Comparison of ENCODE assay signal across 25 cellular contexts in the genomic region with DNA sequence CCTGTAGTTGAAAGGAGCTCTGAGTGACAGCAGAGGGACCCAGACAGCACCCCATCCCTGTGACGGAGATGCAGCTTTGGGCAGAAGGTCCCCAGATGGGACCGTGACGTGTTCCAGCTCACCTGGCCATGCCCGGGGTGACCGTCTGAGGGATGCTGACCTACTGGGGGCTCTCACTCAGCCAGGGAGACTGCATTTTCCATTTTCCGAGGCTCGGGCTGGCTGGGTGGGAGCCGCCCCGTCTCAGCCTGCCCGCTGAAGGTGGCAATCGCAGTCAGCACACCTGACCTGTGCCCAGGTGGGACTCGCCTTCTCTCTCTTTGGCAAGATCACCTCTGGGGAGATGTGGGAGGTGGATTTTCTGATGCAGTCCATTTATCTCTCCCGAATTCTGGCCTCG.
"Had no signal": no experiment of that assay in that cellular context is flagged by ENCODE, and none has a peak within 500 bp of the region (broad histone marks: within the 10 kb centered on the region; RNA-seq: fewer than 3 reads in every experiment).

No MANE protein-coding gene starts in this region.

- H3K4me3 ChIP-seq: stomach, suprapubic skin, testis, thoracic aorta, thyroid gland, tibial artery, tibial nerve, transverse colon, upper lobe of left lung, uterus, vagina had no signal

- H3K4me1 ChIP-seq: suprapubic skin, testis, transverse colon, uterus had no signal

- H3K27me3 ChIP-seq: testis, thyroid gland, tibial artery, tibial nerve, transverse colon, upper lobe of left lung, uterus, vagina had no signal

- H3K36me3 ChIP-seq: stomach, suprapubic skin, thoracic aorta, thyroid gland, tibial artery, tibial nerve, transverse colon, upper lobe of left lung, uterus, vagina had no signal

- DNase-seq: stimulated activated CD4-positive, alpha-beta T cell treated with anti-CD3 and anti-CD28 coated beads, Interleukin-2, amount 100 ng/mL, for 48 hours; stimulated activated CD4-positive, alpha-beta T cell treated with anti-CD3 and anti-CD28 coated beads, Interleukin-4, amount 100 ng/mL, for 1 hour; stimulated activated CD4-positive, alpha-beta T cell treated with anti-CD3 and anti-CD28 coated beads, Interleukin-4, amount 100 ng/mL, for 24 hours; stimulated activated CD4-positive, alpha-beta T cell treated with anti-CD3 and anti-CD28 coated beads, Interleukin-4, amount 100 ng/mL, for 4 hours; stimulated activated CD8-positive, alpha-beta memory T cell treated with anti-CD3 and anti-CD28 coated beads, Interleukin-4, amount 100 ng/mL, for 48 hours; stimulated activated naive B cell treated with anti-CD40 and anti-IgM and Interleukin-4, amounts not matched to agents 10 μg/mL and 1 μg/mL and 100 μg/mL, for 72 hours; stimulated activated naive CD4-positive, alpha-beta T cell; stimulated activated naive CD4-positive, alpha-beta T cell treated with Interleukin-2 at 50 U/mL for 16 hours; stimulated activated naive CD8-positive, alpha-beta T cell treated with anti-CD3 and anti-CD28 coated beads, Interleukin-15, amount 100 ng/mL, for 72 hours; stimulated activated naive CD8-positive, alpha-beta T cell treated with anti-CD3 and anti-CD28 coated beads, Interleukin-15, Interleukin-2, amounts not matched to agents 100 U/mL and 50 U/mL, for 24 hours; stomach; substantia nigra; testis; thyroid gland; tibial artery; transverse colon; trophoblast cell; upper lobe of left lung; uterus had no signal

- H3K27ac ChIP-seq: stomach, suprapubic skin, testis, thoracic aorta, thyroid gland, tibial artery, tibial nerve, transverse colon, upper lobe of left lung, uterus, vagina had no signal

- ATAC-seq: stimulated activated effector memory CD8-positive, alpha-beta T cell treated with anti-CD3 and anti-CD28 coated beads, Interleukin-12 subunit alpha, Interleukin-12 subunit beta, amount 100 ng/mL, for 72 hours; stimulated activated memory B cell treated with anti-CD40 and anti-IgM and Interleukin-4, amounts not matched to agents 10 μg/mL and 1 μg/mL and 100 μg/mL, for 72 hours; stimulated activated naive B cell treated with anti-CD40 and anti-IgM and Interleukin-4, amounts not matched to agents 10 μg/mL and 1 μg/mL and 100 μg/mL, for 72 hours; stimulated activated naive CD8-positive, alpha-beta T cell treated with anti-CD3 and anti-CD28 coated beads, Interleukin-15, amount 100 ng/mL, for 72 hours; stimulated activated naive CD8-positive, alpha-beta T cell treated with anti-CD3 and anti-CD28 coated beads, Interleukin-15, Interleukin-2, amounts not matched to agents 100 U/mL and 50 U/mL, for 24 hours had no signal

- H3K9me3 ChIP-seq: stomach, suprapubic skin, testis, thoracic aorta, thyroid gland, tibial artery, tibial nerve, transverse colon, upper lobe of left lung, uterus, vagina had no signal
